8 cellular contexts compared by ENCODE assay signal in genomic region chr15:71780349-71780976, GRCh38. TPM values are rescaled to one million over a fixed set of nuclear protein-coding genes. Genes with fewer than 3 reads are reported as not detected.
A peak's percentile ranks its signal among the peaks of the same experiment; 100 is the strongest.
DNase-seq lines count a peak whose midpoint lies in the region; ATAC-seq and TF ChIP-seq lines count a peak whose summit lies in the region.

No MANE protein-coding gene starts in this region.

- 17% methylated on average over 10 of the region's 10 CpGs for WGBS in liver

- peak; percentile 59 for DNase-seq in activated CD4-positive, alpha-beta T cell treated with anti-CD3 and anti-CD28 coated beads for 36 hours
- no peak for DNase-seq in activated CD4-positive, alpha-beta T cell treated with anti-CD3 and anti-CD28 coated beads for 1 hour
- DNase-seq in HuH-7.5 (ENCODE audit: low spot score), result peak; percentile 86
- DNase-seq in T-cell, result peak in 20 of 34 experiments; percentile 4 to 28 (median 16)
- DNase-seq in central memory CD4-positive, alpha-beta T cell, result peak; percentile 28
- peak; percentile 43 for DNase-seq in stromal cell of bone marrow (ENCODE audit: low read depth)
- no peak for DNase-seq in effector CD8-positive, alpha-beta T cell (lab: John Stamatoyannopoulos, UW)

- peaks cover 0 to 9% (median 2%) of the 10 kb centered on the region in 4 donors for H3K36me3 ChIP-seq in liver (ENCODE audit: control insufficient read depth in 4 of 4, insufficient read depth in 3 of 4, low read depth in 1 of 4, low read length in 3 of 4)

- CTCF ChIA-PET in activated CD4-positive, alpha-beta T cell treated with anti-CD3 and anti-CD28 coated beads for 36 hours (lab: Charles Lee), result interaction anchor here (0.5 to 2.4 kb wide), 14 partner anchors 9 to 1294 kb away, joined by 3 to 12 read pairs (median 4); no protein-coding TSS in a partner anchor
- CTCF ChIA-PET in T-cell (lab: Charles Lee), result interaction anchor here (0.6 to 1.6 kb wide), 6 partner anchors 25 to 376 kb away, joined by 3 to 6 read pairs (median 3); no protein-coding TSS in a partner anchor

- peak; percentile 67 to 75 for TF ChIP-seq RAD21 in liver (IDR thresholded peaks at IDR 0.05)

- no peaks in the 10 kb centered on the region for H3K36me3 Mint-ChIP-seq in activated CD4-positive, alpha-beta T cell treated with anti-CD3 and anti-CD28 coated beads for 36 hours (ENCODE audit: low read depth)
- H3K36me3 Mint-ChIP-seq in T-cell, result no peaks in the 10 kb centered on the region

- H3K27me3 Mint-ChIP-seq in activated CD4-positive, alpha-beta T cell treated with anti-CD3 and anti-CD28 coated beads for 36 hours, result peaks cover 13% of the 10 kb centered on the region
- H3K27me3 Mint-ChIP-seq in T-cell, result peaks cover 8 to 34% of the 10 kb centered on the region in 2 donors

- no peaks in the 10 kb centered on the region for H3K27me3 ChIP-seq in liver (ENCODE audit: control insufficient read depth in 4 of 4, insufficient read depth in 4 of 4, low read length in 3 of 4)

- no peak overlapping the region for H3K4me3 ChIP-seq in liver (ENCODE audit: low read depth in 1 of 3, low read length in 3 of 3)

- no peaks in the 10 kb centered on the region for H3K4me1 ChIP-seq in liver (ENCODE audit: control insufficient read depth in 4 of 4, insufficient read depth in 4 of 4, low read length in 3 of 4)

- no peaks in the 10 kb centered on the region for H3K9me3 ChIP-seq in liver (ENCODE audit: control insufficient read depth in 4 of 4, low read length in 3 of 4)

- H3K4me1 Mint-ChIP-seq in activated CD4-positive, alpha-beta T cell treated with anti-CD3 and anti-CD28 coated beads for 36 hours, result peaks cover 12% of the 10 kb centered on the region
- peaks cover 0 to 6% (median 3%) of the 10 kb centered on the region in 3 donors for H3K4me1 Mint-ChIP-seq in T-cell

- peak; percentile 74 for ATAC-seq in activated CD4-positive, alpha-beta T cell treated with anti-CD3 and anti-CD28 coated beads for 36 hours
- ATAC-seq in T-cell (replicated peaks in 1 of 4), result no peak

- intact Hi-C loops in activated CD4-positive, alpha-beta T cell treated with anti-CD3 and anti-CD28 coated beads for 36 hours (cut with DNase I, micrococcal nuclease), result loop anchor here (1.0 to 2.0 kb wide), 2 partner anchors 20 to 376 kb away; no protein-coding TSS in a partner anchor

- POLR2A ChIA-PET in activated CD4-positive, alpha-beta T cell treated with anti-CD3 and anti-CD28 coated beads for 36 hours (lab: Charles Lee), result no interaction called here
- POLR2A ChIA-PET in T-cell (lab: Charles Lee), result interaction anchor here (0.5 to 0.6 kb wide), 2 partner anchors 301 to 1421 kb away, joined by 3 read pairs; no protein-coding TSS in a partner anchor

- no peaks in the 10 kb centered on the region for H3K9me3 Mint-ChIP-seq in activated CD4-positive, alpha-beta T cell treated with anti-CD3 and anti-CD28 coated beads for 36 hours (ENCODE audit: low read depth)
- H3K9me3 Mint-ChIP-seq in T-cell, result no peaks in the 10 kb centered on the region

- TF ChIP-seq CTCF in liver (IDR thresholded peaks at IDR 0.05; ENCODE audit: low read depth, low read length, missing input control), result peak; percentile 66

- H3K4me3 Mint-ChIP-seq in activated CD4-positive, alpha-beta T cell treated with anti-CD3 and anti-CD28 coated beads for 36 hours, result no peak overlapping the region
- no peak overlapping the region for H3K4me3 Mint-ChIP-seq in T-cell

- peak overlapping the region in 1 of 2 donors; percentile 28 for H3K27ac ChIP-seq in liver (ENCODE audit: low read depth in 1 of 2, low read length in 2 of 2)

- no peak overlapping the region for H3K9ac ChIP-seq in liver (ENCODE audit: low read depth in 1 of 2, low read length in 2 of 2)

- H3K27ac Mint-ChIP-seq in activated CD4-positive, alpha-beta T cell treated with anti-CD3 and anti-CD28 coated beads for 36 hours, result no peak overlapping the region
- H3K27ac Mint-ChIP-seq in T-cell, result no peak overlapping the region

TF ChIP-seq in liver, 16 proteins besides CTCF, POLR2A, EP300 and RAD21:
- no peak for TF ChIP-seq RXRA (IDR thresholded peaks at IDR 0.05)
- TF ChIP-seq EGR1 (IDR thresholded peaks at IDR 0.05; ENCODE audit: low read depth in 2 of 2), result no peak
- TF ChIP-seq FOXA1 (IDR thresholded peaks at IDR 0.05), result no peak
- TF ChIP-seq HNF4G (IDR thresholded peaks at IDR 0.05), result no peak
- no peak for TF ChIP-seq ZBTB33 (IDR thresholded peaks at IDR 0.05)
- no peak for TF ChIP-seq GABPA (IDR thresholded peaks at IDR 0.05 in 1 of 2, conservative IDR thresholded peaks at IDR 0.05 in 1 of 2)
- TF ChIP-seq NR2F2 (IDR thresholded peaks at IDR 0.05), result no peak

RNA-seq across cellular contexts. Expression of gene NR2E3, which starts 29.9 kb away (rescaled TPM):
- total RNA-seq in activated CD4-positive, alpha-beta T cell treated with anti-CD3 and anti-CD28 coated beads for 36 hours, result not detected
- not detected for total RNA-seq in T-cell
- under 1 TPM in 1 of 2 donors, not detected in 1; 0.17 TPM for total RNA-seq in liver
- polyA plus RNA-seq in liver, result under 1 TPM in 1 of 2 donors, not detected in 1; 0.18 TPM

Comparison
In these comparisons a context has a peak if more than half of its experiments do, and no peak if none do; other contexts are left out.
1. DNase-seq: peak in activated CD4-positive, alpha-beta T cell treated with anti-CD3 and anti-CD28 coated beads for 36 hours (single experiment), HuH-7.5 (single experiment), T-cell (20 of 34), central memory CD4-positive, alpha-beta T cell (single experiment) and stromal cell of bone marrow (single experiment); none in activated CD4-positive, alpha-beta T cell treated with anti-CD3 and anti-CD28 coated beads for 1 hour (single experiment) and effector CD8-positive, alpha-beta T cell (single experiment).